ENCODE assay signal across 19 cellular contexts in the genomic region with DNA sequence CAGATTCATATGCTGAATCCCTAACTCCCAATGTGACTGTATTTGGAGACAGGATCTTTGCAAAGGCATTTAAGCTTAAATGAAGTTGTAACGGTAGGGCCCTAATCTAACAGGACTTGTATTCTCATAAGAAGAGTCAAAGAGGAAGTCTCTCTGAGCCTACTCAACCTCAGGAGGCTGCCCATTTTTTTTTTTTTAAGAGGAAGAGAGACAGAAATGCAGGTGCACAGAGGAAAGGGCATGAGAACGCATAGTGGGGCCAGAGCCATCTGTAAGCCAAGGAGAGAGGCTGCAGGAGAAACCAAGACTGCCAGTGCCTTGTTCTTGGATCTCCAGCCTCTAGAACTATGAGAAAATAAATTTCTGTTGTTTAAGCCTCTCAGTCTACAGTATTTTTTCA.
"Had no signal": no experiment of that assay in that cellular context is flagged by ENCODE, and none has a peak within 500 bp of the region (broad histone marks: within the 10 kb centered on the region; RNA-seq: fewer than 3 reads in every experiment).

No MANE protein-coding gene starts in this region.

- H3K27me3 ChIP-seq: colonic mucosa, sigmoid colon, spleen, thyroid gland had no signal

- H3K36me3 ChIP-seq: colonic mucosa, sigmoid colon, spleen, thyroid gland had no signal

- H3K36me3 Mint-ChIP-seq: brain had no signal

- H3K27ac Mint-ChIP-seq: activated CD4-positive, alpha-beta memory T cell treated with anti-CD3 and anti-CD28 coated beads, Interleukin-2, amount 10 ng/mL, durations not matched to agents 7 days and 5 days; activated CD4-positive, alpha-beta T cell treated with anti-CD3 and anti-CD28 coated beads for 36 hours; activated naive CD4-positive, alpha-beta T cell treated with anti-CD3 and anti-CD28 coated beads for 36 hours; activated naive CD8-positive, alpha-beta T cell treated with anti-CD3 and anti-CD28 coated beads, Interleukin-2, amount 50 U/mL, for 24 hours; brain had no signal

- DNase-seq: activated CD4-positive, alpha-beta memory T cell treated with anti-CD3 and anti-CD28 coated beads, Interleukin-2, amount 10 ng/mL, durations not matched to agents 7 days and 5 days; activated naive CD8-positive, alpha-beta T cell treated with anti-CD3 and anti-CD28 coated beads, Interleukin-2, amount 50 U/mL, for 24 hours; activated T-cell treated with anti-CD3 and anti-CD28 coated beads, Interleukin-2, amount 50 U/mL, for 4 hours; anterior cingulate cortex; central memory CD4-positive, alpha-beta T cell; colonic mucosa; foreskin melanocyte; midbrain; occipital lobe; sigmoid colon; spleen; stimulated activated CD4-positive, alpha-beta T cell treated with anti-CD3 and anti-CD28 coated beads, Interleukin-4, amount 100 ng/mL, for 4 hours; stimulated activated naive CD4-positive, alpha-beta T cell treated with Interleukin-2 at 50 U/mL for 16 hours; thyroid gland had no signal

- H3K4me3 Mint-ChIP-seq: activated CD4-positive, alpha-beta memory T cell treated with anti-CD3 and anti-CD28 coated beads, Interleukin-2, amount 10 ng/mL, durations not matched to agents 7 days and 5 days; activated CD4-positive, alpha-beta T cell treated with anti-CD3 and anti-CD28 coated beads for 36 hours; activated naive CD4-positive, alpha-beta T cell treated with anti-CD3 and anti-CD28 coated beads for 36 hours; activated naive CD8-positive, alpha-beta T cell treated with anti-CD3 and anti-CD28 coated beads, Interleukin-2, amount 50 U/mL, for 24 hours; activated T-cell treated with anti-CD3 and anti-CD28 coated beads, Interleukin-2, amount 50 U/mL, for 4 hours; brain had no signal

- H3K4me3 ChIP-seq: colonic mucosa, sigmoid colon, spleen, thyroid gland had no signal

- H3K4me1 Mint-ChIP-seq: activated CD4-positive, alpha-beta memory T cell treated with anti-CD3 and anti-CD28 coated beads, Interleukin-2, amount 10 ng/mL, durations not matched to agents 7 days and 5 days; brain had no signal

- ATAC-seq: activated CD4-positive, alpha-beta T cell treated with anti-CD3 and anti-CD28 coated beads for 36 hours; activated naive CD8-positive, alpha-beta T cell treated with anti-CD3 and anti-CD28 coated beads, Interleukin-2, amount 50 U/mL, for 24 hours; activated T-cell treated with anti-CD3 and anti-CD28 coated beads, Interleukin-2, amount 50 U/mL, for 4 hours; left lobe of liver had no signal

- H3K4me1 ChIP-seq: colonic mucosa, sigmoid colon, thyroid gland had no signal

- H3K9me3 ChIP-seq: colonic mucosa, sigmoid colon, spleen, thyroid gland had no signal

- H3K27ac ChIP-seq: colonic mucosa, sigmoid colon, thyroid gland had no signal

- H3K9me3 Mint-ChIP-seq: activated CD4-positive, alpha-beta memory T cell treated with anti-CD3 and anti-CD28 coated beads, Interleukin-2, amount 10 ng/mL, durations not matched to agents 7 days and 5 days; activated naive CD4-positive, alpha-beta T cell treated with anti-CD3 and anti-CD28 coated beads for 36 hours; activated naive CD8-positive, alpha-beta T cell treated with anti-CD3 and anti-CD28 coated beads, Interleukin-2, amount 50 U/mL, for 24 hours; activated T-cell treated with anti-CD3 and anti-CD28 coated beads, Interleukin-2, amount 50 U/mL, for 4 hours had no signal

- FAIRE-seq: keratinocyte had no signal
